Comparison of ENCODE assay signal across 11 cellular contexts in genomic region chr10:80195046-80195574, GRCh38. TPM values are rescaled to one million over a fixed set of nuclear protein-coding genes. Genes with fewer than 3 reads are reported as not detected.
DNase-seq lines count a peak whose midpoint lies in the region; ATAC-seq and TF ChIP-seq lines count a peak whose summit lies in the region.
"Had no signal": no experiment of that assay in that cellular context is flagged by ENCODE, and none has a peak within 500 bp of the region (broad histone marks: within the 10 kb centered on the region; RNA-seq: fewer than 3 reads in every experiment).

No MANE protein-coding gene starts in this region.

- H3K27ac Mint-ChIP-seq in stimulated activated naive CD8-positive, alpha-beta T cell treated with anti-CD3 and anti-CD28 coated beads, Interleukin-15, Interleukin-2, amounts not matched to agents 100 ng/mL and 50 ng/mL, for 24 hours, result peak overlapping the region; percentile 94
- peak overlapping the region; percentile 75 for H3K27ac Mint-ChIP-seq in activated naive CD8-positive, alpha-beta T cell treated with anti-CD3 and anti-CD28 coated beads, Interleukin-2, amount 10 ng/mL, durations not matched to agents 7 days and 5 days

- no peak for DNase-seq in stimulated activated naive CD8-positive, alpha-beta T cell treated with anti-CD3 and anti-CD28 coated beads, Interleukin-15, Interleukin-2, amounts not matched to agents 100 U/mL and 50 U/mL, for 24 hours
- no peak for DNase-seq in activated naive CD8-positive, alpha-beta T cell treated with anti-CD3 and anti-CD28 coated beads, Interleukin-2, amount 10 ng/mL, durations not matched to agents 7 days and 5 days
- DNase-seq in vagina (ENCODE audit: extremely low spot score in 2 of 2) (no peak), NCI-H345 (lab: John Stamatoyannopoulos, UW) (no peak), AG20443 (ENCODE audit: low spot score) (no peak), GF-D8 (lab: John Stamatoyannopoulos, UW) (no peak)
- DNase-seq: activated gamma-delta T cell, foreskin fibroblast, NCI-H2171 had no signal

- H3K9me3 ChIP-seq in muscle layer of duodenum (ENCODE audit: control insufficient read depth in 1 of 2, low read length in 2 of 2), result no peaks in the 10 kb centered on the region
- no peaks in the 10 kb centered on the region for H3K9me3 ChIP-seq in vagina

- H3K4me1 ChIP-seq in muscle layer of duodenum (ENCODE audit: control insufficient read depth in 1 of 2, insufficient read depth in 2 of 2, low read length in 2 of 2) (peaks cover 29 to 49% of the 10 kb centered on the region in 2 donors), vagina (peaks cover 84% of the 10 kb centered on the region)

- peaks cover 8% of the 10 kb centered on the region for H3K9me3 Mint-ChIP-seq in stimulated activated naive CD8-positive, alpha-beta T cell treated with anti-CD3 and anti-CD28 coated beads, Interleukin-15, Interleukin-2, amounts not matched to agents 100 ng/mL and 50 ng/mL, for 24 hours
- H3K9me3 Mint-ChIP-seq in activated naive CD8-positive, alpha-beta T cell treated with anti-CD3 and anti-CD28 coated beads, Interleukin-2, amount 10 ng/mL, durations not matched to agents 7 days and 5 days, result peaks cover 6% of the 10 kb centered on the region

- no peaks in the 10 kb centered on the region for H3K27me3 Mint-ChIP-seq in stimulated activated naive CD8-positive, alpha-beta T cell treated with anti-CD3 and anti-CD28 coated beads, Interleukin-15, Interleukin-2, amounts not matched to agents 100 ng/mL and 50 ng/mL, for 24 hours
- H3K27me3 Mint-ChIP-seq in activated naive CD8-positive, alpha-beta T cell treated with anti-CD3 and anti-CD28 coated beads, Interleukin-2, amount 10 ng/mL, durations not matched to agents 7 days and 5 days, result no peaks in the 10 kb centered on the region

- TF ChIP-seq CTCF in vagina (IDR thresholded peaks at IDR 0.05), result no peak

- H3K36me3 ChIP-seq in muscle layer of duodenum (ENCODE audit: control insufficient read depth in 1 of 2, insufficient read depth in 2 of 2, low read length in 2 of 2), result no peaks in the 10 kb centered on the region
- no peaks in the 10 kb centered on the region for H3K36me3 ChIP-seq in vagina

- peaks cover 81% of the 10 kb centered on the region for H3K4me1 Mint-ChIP-seq in stimulated activated naive CD8-positive, alpha-beta T cell treated with anti-CD3 and anti-CD28 coated beads, Interleukin-15, Interleukin-2, amounts not matched to agents 100 ng/mL and 50 ng/mL, for 24 hours (ENCODE audit: low read depth)
- peaks cover 48% of the 10 kb centered on the region for H3K4me1 Mint-ChIP-seq in activated naive CD8-positive, alpha-beta T cell treated with anti-CD3 and anti-CD28 coated beads, Interleukin-2, amount 10 ng/mL, durations not matched to agents 7 days and 5 days

- H3K27ac ChIP-seq in muscle layer of duodenum (ENCODE audit: low read length), result peak overlapping the region; percentile 94
- H3K27ac ChIP-seq in vagina, result peak overlapping the region; percentile 2

- peaks cover 34% of the 10 kb centered on the region for H3K36me3 Mint-ChIP-seq in stimulated activated naive CD8-positive, alpha-beta T cell treated with anti-CD3 and anti-CD28 coated beads, Interleukin-15, Interleukin-2, amounts not matched to agents 100 ng/mL and 50 ng/mL, for 24 hours (ENCODE audit: low read depth)
- H3K36me3 Mint-ChIP-seq in activated naive CD8-positive, alpha-beta T cell treated with anti-CD3 and anti-CD28 coated beads, Interleukin-2, amount 10 ng/mL, durations not matched to agents 7 days and 5 days, result peaks cover 42% of the 10 kb centered on the region

- intact Hi-C loops in vagina (cut with DNase I), result no loop called here

- H3K27me3 ChIP-seq in muscle layer of duodenum (ENCODE audit: low read depth, low read length) (no peaks in the 10 kb centered on the region), vagina (no peaks in the 10 kb centered on the region)

- POLR2A ChIA-PET in activated naive CD8-positive, alpha-beta T cell treated with anti-CD3 and anti-CD28 coated beads, Interleukin-2, amount 10 ng/mL, durations not matched to agents 7 days and 5 days (lab: Charles Lee), result interaction anchor here (2.2 kb wide), 1 partner anchor 10 kb away, joined by 9 read pairs; the partner anchor contains the start of gene ANXA11

- H3K4me3 ChIP-seq in muscle layer of duodenum (ENCODE audit: low read depth in 1 of 2, low read length in 2 of 2) (no peak overlapping the region), vagina (no peak overlapping the region)

- no peak overlapping the region for H3K4me3 Mint-ChIP-seq in stimulated activated naive CD8-positive, alpha-beta T cell treated with anti-CD3 and anti-CD28 coated beads, Interleukin-15, Interleukin-2, amounts not matched to agents 100 ng/mL and 50 ng/mL, for 24 hours
- H3K4me3 Mint-ChIP-seq in activated naive CD8-positive, alpha-beta T cell treated with anti-CD3 and anti-CD28 coated beads, Interleukin-2, amount 10 ng/mL, durations not matched to agents 7 days and 5 days, result peak overlapping the region; percentile 23

- no peak for TF ChIP-seq POLR2A in vagina (IDR thresholded peaks at IDR 0.05)

- ATAC-seq in stimulated activated naive CD8-positive, alpha-beta T cell treated with anti-CD3 and anti-CD28 coated beads, Interleukin-15, Interleukin-2, amounts not matched to agents 100 U/mL and 50 U/mL, for 24 hours, result no peak
- no peak for ATAC-seq in activated naive CD8-positive, alpha-beta T cell treated with anti-CD3 and anti-CD28 coated beads, Interleukin-2, amount 10 ng/mL, durations not matched to agents 7 days and 5 days (ENCODE audit: low read depth)

RNA-seq across cellular contexts. Expression of gene ANXA11, which starts 10.2 kb away (rescaled TPM):
- 100 to 1,000 TPM; 263 to 277 TPM for total RNA-seq in activated naive CD8-positive, alpha-beta T cell treated with anti-CD3 and anti-CD28 coated beads, Interleukin-2, amount 10 ng/mL, durations not matched to agents 7 days and 5 days
- total RNA-seq in vagina, result 101 TPM
